In the genomic region with DNA sequence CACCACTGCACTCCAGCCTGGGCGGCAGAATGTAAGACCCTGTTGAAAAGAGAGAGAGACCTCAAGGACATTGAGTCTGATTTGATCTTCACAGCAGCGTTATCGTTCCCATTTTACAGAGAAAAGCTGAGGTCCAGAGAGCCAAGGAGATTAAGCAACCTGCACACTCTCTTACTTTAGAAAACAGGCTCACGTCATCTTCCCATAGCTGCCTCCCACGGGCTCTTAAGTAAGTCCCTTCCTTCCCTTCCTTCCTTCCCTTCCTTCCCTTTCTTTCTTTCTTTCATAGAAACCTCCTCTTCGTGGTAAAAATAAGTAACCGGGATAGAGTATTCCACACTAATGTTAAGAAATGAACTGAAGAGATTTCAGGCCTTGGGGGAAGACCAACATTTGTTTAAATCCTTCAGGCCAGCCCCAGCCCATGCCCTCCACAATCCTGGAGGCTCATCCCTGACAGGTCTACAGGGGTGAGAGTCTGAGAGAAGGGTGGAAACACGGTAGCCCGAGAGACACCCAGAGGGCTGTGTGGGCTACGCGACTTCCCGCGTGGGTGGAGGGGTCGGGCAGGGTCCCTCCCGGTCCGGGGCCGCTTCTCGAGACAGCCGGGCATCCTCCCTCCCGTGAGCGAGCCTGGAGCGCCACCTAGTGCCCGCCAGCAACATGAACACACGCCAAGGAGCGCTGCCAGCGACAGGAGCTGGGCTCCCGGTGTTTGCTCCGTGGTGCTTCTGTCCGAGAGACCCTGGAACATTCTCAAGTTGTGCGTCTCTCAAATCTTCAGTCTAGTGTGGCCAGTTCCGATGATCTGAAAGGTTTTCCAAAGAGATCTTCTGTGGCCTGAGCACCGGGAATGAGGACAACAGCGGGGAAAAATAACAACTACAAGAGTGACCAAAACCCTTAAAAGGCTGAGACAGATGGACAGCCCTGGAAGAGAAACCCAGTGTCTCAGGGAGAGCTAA, we compare ENCODE assay signal across 1 cellular context.
TF ChIP-seq lines count a peak whose summit lies in the region.

No MANE protein-coding gene starts in this region.

TF ChIP-seq in HepG2, 621 proteins besides CTCF, POLR2A, EP300 and RAD21 (continued from another document and continues in another):
- TF ChIP-seq, protein P1, sequence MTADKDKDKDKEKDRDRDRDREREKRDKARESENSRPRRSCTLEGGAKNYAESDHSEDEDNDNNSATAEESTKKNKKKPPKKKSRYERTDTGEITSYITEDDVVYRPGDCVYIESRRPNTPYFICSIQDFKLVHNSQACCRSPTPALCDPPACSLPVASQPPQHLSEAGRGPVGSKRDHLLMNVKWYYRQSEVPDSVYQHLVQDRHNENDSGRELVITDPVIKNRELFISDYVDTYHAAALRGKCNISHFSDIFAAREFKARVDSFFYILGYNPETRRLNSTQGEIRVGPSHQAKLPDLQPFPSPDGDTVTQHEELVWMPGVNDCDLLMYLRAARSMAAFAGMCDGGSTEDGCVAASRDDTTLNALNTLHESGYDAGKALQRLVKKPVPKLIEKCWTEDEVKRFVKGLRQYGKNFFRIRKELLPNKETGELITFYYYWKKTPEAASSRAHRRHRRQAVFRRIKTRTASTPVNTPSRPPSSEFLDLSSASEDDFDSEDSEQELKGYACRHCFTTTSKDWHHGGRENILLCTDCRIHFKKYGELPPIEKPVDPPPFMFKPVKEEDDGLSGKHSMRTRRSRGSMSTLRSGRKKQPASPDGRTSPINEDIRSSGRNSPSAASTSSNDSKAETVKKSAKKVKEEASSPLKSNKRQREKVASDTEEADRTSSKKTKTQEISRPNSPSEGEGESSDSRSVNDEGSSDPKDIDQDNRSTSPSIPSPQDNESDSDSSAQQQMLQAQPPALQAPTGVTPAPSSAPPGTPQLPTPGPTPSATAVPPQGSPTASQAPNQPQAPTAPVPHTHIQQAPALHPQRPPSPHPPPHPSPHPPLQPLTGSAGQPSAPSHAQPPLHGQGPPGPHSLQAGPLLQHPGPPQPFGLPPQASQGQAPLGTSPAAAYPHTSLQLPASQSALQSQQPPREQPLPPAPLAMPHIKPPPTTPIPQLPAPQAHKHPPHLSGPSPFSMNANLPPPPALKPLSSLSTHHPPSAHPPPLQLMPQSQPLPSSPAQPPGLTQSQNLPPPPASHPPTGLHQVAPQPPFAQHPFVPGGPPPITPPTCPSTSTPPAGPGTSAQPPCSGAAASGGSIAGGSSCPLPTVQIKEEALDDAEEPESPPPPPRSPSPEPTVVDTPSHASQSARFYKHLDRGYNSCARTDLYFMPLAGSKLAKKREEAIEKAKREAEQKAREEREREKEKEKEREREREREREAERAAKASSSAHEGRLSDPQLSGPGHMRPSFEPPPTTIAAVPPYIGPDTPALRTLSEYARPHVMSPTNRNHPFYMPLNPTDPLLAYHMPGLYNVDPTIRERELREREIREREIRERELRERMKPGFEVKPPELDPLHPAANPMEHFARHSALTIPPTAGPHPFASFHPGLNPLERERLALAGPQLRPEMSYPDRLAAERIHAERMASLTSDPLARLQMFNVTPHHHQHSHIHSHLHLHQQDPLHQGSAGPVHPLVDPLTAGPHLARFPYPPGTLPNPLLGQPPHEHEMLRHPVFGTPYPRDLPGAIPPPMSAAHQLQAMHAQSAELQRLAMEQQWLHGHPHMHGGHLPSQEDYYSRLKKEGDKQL (CRISPR knock-in tag; IDR thresholded peaks at IDR 0.05; ENCODE audit: low read depth) = no peak
- TF ChIP-seq ZBTB7B (CRISPR knock-in tag; IDR thresholded peaks at IDR 0.05) (peak; percentile 54; the same call in 1 of the 2 replicates), ATF3 (CRISPR knock-in tag; IDR thresholded peaks at IDR 0.05) (no peak), ZNF44 (CRISPR knock-in tag; IDR thresholded peaks at IDR 0.05) (0 out of 2 replicates have a peak, but pooled peaks have one; percentile 44), DBP (CRISPR knock-in tag; IDR thresholded peaks at IDR 0.05; ENCODE audit: not compliant biosample characterization) (no peak), BRD4 (CRISPR knock-in tag; IDR thresholded peaks at IDR 0.05) (no peak), EED (CRISPR knock-in tag; IDR thresholded peaks at IDR 0.05) (no peak), PITX1 (CRISPR knock-in tag; IDR thresholded peaks at IDR 0.05) (no peak), ZBTB39 (CRISPR knock-in tag; IDR thresholded peaks at IDR 0.05) (no peak), HMG20B (CRISPR knock-in tag; conservative IDR thresholded peaks at IDR 0.05) (no peak), KDM3A (CRISPR knock-in tag; IDR thresholded peaks at IDR 0.05; ENCODE audit: low read depth) (peak; percentile 88), ARNTL (CRISPR knock-in tag; IDR thresholded peaks at IDR 0.05) (no peak), MLLT10 (CRISPR knock-in tag; IDR thresholded peaks at IDR 0.05) (no peak), ZNF782 (CRISPR knock-in tag; IDR thresholded peaks at IDR 0.05; ENCODE audit: borderline replicate concordance) (no peak), ZNF563 (CRISPR knock-in tag; IDR thresholded peaks at IDR 0.05) (no peak), HOXA7 (CRISPR knock-in tag; IDR thresholded peaks at IDR 0.05) (no peak), TBL1XR1 (IDR thresholded peaks at IDR 0.05; ENCODE audit: borderline replicate concordance, low read length, partially characterized antibody) (no peak), RFXAP (CRISPR knock-in tag; IDR thresholded peaks at IDR 0.05; ENCODE audit: borderline replicate concordance) (no peak; the same call in 1 of the 2 replicates), MED13 (CRISPR knock-in tag; IDR thresholded peaks at IDR 0.05) (no peak), ELF3 (CRISPR knock-in tag; IDR thresholded peaks at IDR 0.05) (peak; percentile 44; the same call in 1 of the 2 replicates), ZFP37 (CRISPR knock-in tag; IDR thresholded peaks at IDR 0.05; ENCODE audit: borderline replicate concordance) (no peak), ELK4 (CRISPR knock-in tag; IDR thresholded peaks at IDR 0.05; ENCODE audit: borderline replicate concordance) (no peak), SP5 (CRISPR knock-in tag; IDR thresholded peaks at IDR 0.05; ENCODE audit: borderline replicate concordance, low read depth) (no peak), ZNF12 (CRISPR knock-in tag; IDR thresholded peaks at IDR 0.05) (no peak), MXD4 (CRISPR knock-in tag; IDR thresholded peaks at IDR 0.05) (no peak), MIXL1 (CRISPR knock-in tag; IDR thresholded peaks at IDR 0.05) (no peak), MZF1 (CRISPR knock-in tag; IDR thresholded peaks at IDR 0.05; ENCODE audit: borderline replicate concordance) (no peak), ZNF614 (CRISPR knock-in tag; IDR thresholded peaks at IDR 0.05; ENCODE audit: borderline replicate concordance) (no peak; the same call in 1 of the 2 replicates), NR2F6 (IDR thresholded peaks at IDR 0.05) (no peak), NR2F6 (CRISPR knock-in tag; IDR thresholded peaks at IDR 0.05) (no peak; the same call in 1 of the 2 replicates), SMARCE1 (IDR thresholded peaks at IDR 0.05; ENCODE audit: borderline replicate concordance) (no peak), TERF1 (CRISPR knock-in tag; IDR thresholded peaks at IDR 0.05) (no peak), PAF1 (CRISPR knock-in tag; IDR thresholded peaks at IDR 0.05) (no peak)
- TF ChIP-seq, protein P2, sequence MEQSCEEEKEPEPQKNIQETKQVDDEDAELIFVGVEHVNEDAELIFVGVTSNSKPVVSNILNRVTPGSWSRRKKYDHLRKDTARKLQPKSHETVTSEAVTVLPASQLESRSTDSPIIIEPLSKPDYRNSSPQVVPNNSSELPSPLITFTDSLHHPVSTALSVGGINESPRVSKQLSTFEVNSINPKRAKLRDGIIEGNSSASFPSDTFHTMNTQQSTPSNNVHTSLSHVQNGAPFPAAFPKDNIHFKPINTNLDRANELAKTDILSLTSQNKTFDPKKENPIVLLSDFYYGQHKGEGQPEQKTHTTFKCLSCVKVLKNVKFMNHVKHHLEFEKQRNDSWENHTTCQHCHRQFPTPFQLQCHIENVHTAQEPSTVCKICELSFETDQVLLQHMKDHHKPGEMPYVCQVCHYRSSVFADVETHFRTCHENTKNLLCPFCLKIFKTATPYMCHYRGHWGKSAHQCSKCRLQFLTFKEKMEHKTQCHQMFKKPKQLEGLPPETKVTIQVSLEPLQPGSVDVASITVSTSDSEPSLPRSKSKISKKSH (CRISPR knock-in tag; IDR thresholded peaks at IDR 0.05; ENCODE audit: borderline replicate concordance) = peak; percentile 72; the same call in 1 of the 2 replicates
- TF ChIP-seq, protein P3, sequence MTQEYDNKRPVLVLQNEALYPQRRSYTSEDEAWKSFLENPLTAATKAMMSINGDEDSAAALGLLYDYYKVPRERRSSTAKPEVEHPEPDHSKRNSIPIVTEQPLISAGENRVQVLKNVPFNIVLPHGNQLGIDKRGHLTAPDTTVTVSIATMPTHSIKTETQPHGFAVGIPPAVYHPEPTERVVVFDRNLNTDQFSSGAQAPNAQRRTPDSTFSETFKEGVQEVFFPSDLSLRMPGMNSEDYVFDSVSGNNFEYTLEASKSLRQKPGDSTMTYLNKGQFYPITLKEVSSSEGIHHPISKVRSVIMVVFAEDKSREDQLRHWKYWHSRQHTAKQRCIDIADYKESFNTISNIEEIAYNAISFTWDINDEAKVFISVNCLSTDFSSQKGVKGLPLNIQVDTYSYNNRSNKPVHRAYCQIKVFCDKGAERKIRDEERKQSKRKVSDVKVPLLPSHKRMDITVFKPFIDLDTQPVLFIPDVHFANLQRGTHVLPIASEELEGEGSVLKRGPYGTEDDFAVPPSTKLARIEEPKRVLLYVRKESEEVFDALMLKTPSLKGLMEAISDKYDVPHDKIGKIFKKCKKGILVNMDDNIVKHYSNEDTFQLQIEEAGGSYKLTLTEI (CRISPR knock-in tag; conservative IDR thresholded peaks at IDR 0.05) = no peak
- TF ChIP-seq, protein P4, sequence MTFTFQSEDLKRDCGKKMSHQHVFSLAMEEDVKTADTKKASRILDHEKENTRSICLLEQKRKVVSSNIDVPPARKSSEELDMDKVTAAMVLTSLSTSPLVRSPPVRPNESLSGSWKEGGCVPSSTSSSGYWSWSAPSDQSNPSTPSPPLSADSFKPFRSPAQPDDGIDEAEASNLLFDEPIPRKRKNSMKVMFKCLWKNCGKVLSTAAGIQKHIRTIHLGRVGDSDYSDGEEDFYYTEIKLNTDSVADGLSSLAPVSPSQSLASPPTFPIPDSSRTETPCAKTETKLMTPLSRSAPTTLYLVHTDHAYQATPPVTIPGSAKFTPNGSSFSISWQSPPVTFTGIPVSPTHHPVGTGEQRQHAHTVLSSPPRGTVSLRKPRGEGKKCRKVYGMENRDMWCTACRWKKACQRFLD (CRISPR knock-in tag; IDR thresholded peaks at IDR 0.05; ENCODE audit: borderline replicate concordance) = no peak
- TF ChIP-seq, protein P5, sequence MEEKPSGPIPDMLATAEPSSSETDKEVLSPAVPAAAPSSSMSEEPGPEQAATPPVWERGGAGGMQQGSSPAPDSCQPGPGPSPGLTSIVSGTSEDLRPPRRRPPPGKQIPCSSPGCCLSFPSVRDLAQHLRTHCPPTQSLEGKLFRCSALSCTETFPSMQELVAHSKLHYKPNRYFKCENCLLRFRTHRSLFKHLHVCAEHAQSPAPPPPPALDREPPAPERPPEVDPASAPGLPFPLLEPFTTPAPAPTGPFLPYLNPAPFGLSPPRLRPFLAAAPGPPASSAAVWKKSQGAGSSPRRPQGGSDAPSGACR (CRISPR knock-in tag; IDR thresholded peaks at IDR 0.05) = no peak
- TF ChIP-seq, protein P6, sequence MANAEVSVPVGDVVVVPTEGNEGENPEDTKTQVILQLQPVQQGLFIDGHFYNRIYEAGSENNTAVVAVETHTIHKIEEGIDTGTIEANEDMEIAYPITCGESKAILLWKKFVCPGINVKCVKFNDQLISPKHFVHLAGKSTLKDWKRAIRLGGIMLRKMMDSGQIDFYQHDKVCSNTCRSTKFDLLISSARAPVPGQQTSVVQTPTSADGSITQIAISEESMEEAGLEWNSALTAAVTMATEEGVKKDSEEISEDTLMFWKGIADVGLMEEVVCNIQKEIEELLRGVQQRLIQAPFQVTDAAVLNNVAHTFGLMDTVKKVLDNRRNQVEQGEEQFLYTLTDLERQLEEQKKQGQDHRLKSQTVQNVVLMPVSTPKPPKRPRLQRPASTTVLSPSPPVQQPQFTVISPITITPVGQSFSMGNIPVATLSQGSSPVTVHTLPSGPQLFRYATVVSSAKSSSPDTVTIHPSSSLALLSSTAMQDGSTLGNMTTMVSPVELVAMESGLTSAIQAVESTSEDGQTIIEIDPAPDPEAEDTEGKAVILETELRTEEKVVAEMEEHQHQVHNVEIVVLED (CRISPR knock-in tag; IDR thresholded peaks at IDR 0.05; ENCODE audit: borderline replicate concordance) = 0 out of 2 replicates have a peak, but pooled peaks have one; percentile 18
